In the genomic region with DNA sequence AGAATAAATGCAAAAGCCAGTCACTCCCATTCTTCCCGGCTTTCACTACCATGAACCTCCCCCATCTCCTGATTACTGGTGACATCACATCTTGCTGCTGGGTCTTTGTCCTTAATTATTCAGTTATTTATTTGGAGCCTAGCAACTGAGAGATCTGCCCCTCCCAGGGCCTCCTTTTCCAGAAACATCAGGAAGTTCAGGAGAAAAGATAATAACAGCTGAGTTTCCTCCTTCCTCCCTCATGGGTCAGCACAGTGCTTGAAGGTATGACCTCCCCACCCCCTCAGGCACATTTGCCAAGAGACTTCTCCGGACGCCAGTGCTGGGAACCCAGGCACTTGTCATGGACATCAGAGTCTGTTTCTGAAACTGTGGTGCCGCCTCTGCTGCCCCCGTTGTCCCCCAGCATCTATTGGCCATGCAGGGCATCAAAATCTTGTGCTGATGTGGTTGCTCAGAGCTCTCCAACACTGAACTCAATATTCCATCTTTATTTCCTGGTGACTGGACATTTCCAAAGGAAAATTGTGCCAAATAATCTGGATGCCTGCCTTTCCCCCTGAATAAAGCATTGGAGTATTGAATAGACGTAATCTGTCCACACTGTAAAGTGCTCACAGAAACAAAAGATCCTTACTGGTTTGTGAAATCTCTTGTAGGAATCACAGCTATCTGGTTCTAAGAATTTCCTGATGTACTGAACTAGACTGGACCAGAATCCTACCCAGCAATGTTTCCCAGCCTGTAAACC, we compare ENCODE assay signal across 1 cellular context.
TF ChIP-seq lines count a peak whose summit lies in the region.

No MANE protein-coding gene starts in this region.

TF ChIP-seq in HepG2, 621 proteins besides CTCF, POLR2A, EP300 and RAD21 (continued from another document):
- TF ChIP-seq, protein P1, sequence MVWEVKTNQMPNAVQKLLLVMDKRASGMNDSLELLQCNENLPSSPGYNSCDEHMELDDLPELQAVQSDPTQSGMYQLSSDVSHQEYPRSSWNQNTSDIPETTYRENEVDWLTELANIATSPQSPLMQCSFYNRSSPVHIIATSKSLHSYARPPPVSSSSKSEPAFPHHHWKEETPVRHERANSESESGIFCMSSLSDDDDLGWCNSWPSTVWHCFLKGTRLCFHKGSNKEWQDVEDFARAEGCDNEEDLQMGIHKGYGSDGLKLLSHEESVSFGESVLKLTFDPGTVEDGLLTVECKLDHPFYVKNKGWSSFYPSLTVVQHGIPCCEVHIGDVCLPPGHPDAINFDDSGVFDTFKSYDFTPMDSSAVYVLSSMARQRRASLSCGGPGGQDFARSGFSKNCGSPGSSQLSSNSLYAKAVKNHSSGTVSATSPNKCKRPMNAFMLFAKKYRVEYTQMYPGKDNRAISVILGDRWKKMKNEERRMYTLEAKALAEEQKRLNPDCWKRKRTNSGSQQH (CRISPR knock-in tag; IDR thresholded peaks at IDR 0.05; ENCODE audit: low read depth) = no peak
- no peak for TF ChIP-seq PTBP1 (IDR thresholded peaks at IDR 0.05; ENCODE audit: low read depth, low read length, poor library complexity, severe bottlenecking)
- TF ChIP-seq ZNF766 (CRISPR knock-in tag; IDR thresholded peaks at IDR 0.05; ENCODE audit: borderline replicate concordance) = no peak
